In the genomic region with DNA sequence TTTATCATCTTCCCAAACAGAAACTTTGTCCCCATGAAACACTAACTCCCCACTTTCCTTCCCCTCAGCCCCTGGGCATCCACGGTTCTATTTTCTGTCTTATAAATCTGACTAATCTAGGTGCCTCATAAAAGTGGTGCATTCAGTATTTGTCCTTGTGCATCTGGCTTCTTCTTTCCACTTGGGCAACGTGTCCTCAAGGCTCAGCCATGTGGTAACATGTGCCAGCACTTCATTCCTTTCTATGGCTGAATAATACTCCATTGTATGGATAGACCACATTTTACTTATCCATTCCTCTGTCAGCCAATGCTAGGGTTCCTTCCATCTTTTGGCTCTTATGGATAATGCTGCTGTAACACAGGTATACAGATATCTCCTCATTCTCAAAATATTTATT, we compare ENCODE assay signal across 24 cellular contexts.
DNase-seq lines count a peak whose midpoint lies in the region; ATAC-seq, FAIRE-seq and TF ChIP-seq lines count a peak whose summit lies in the region.
"Had no signal": no experiment of that assay in that cellular context is flagged by ENCODE, and none has a peak within 500 bp of the region (broad histone marks: within the 10 kb centered on the region; RNA-seq: fewer than 3 reads in every experiment).

No MANE protein-coding gene starts in this region.

- H3K4me3 Mint-ChIP-seq in activated naive CD4-positive, alpha-beta T cell treated with anti-CD3 and anti-CD28 coated beads, Interleukin-2, amount 10 ng/mL, durations not matched to agents 7 days and 5 days, result no peak overlapping the region
- H3K4me3 Mint-ChIP-seq in type B pancreatic cell, result no peak overlapping the region
- H3K4me3 Mint-ChIP-seq: CD14-positive monocyte; CD4-positive, alpha-beta T cell; CD8-positive, alpha-beta memory T cell; GM23338; H9 had no signal

- ATAC-seq in K562, result no peak
- ATAC-seq: A549, GM12878, GM23338, HCT116 had no signal

- H3K9me1 ChIP-seq in K562 (ENCODE audit: control insufficient read depth, insufficient read depth, low read length), result no peaks in the 10 kb centered on the region

- H3K27ac ChIP-seq in K562 (ENCODE audit: extremely low read depth, low read depth, low read length) (no peak overlapping the region), esophagus muscularis mucosa (replicated peaks in 1 of 4) (no peak overlapping the region)
- H3K27ac ChIP-seq: A549; BLaER1 treated with 17β-estradiol and CSF1 and Interleukin-3, amounts not matched to agents 10 nM and 100 nM had no signal

- no peak overlapping the region for H3K4me3 ChIP-seq in K562
- no peak overlapping the region for H3K4me3 ChIP-seq in esophagus muscularis mucosa
- H3K4me3 ChIP-seq: A549; BLaER1 treated with 17β-estradiol and CSF1 and Interleukin-3, amounts not matched to agents 10 nM and 100 nM; GM12878; GM23338 had no signal

- TF ChIP-seq EP300 in K562 (IDR thresholded peaks at IDR 0.05; ENCODE audit: low read length) (no peak), esophagus muscularis mucosa (IDR thresholded peaks at IDR 0.05) (no peak)

- no peaks in the 10 kb centered on the region for H3K36me3 Mint-ChIP-seq in activated naive CD4-positive, alpha-beta T cell treated with anti-CD3 and anti-CD28 coated beads, Interleukin-2, amount 10 ng/mL, durations not matched to agents 7 days and 5 days
- no peaks in the 10 kb centered on the region for H3K36me3 Mint-ChIP-seq in type B pancreatic cell
- H3K36me3 Mint-ChIP-seq: CD14-positive monocyte; CD8-positive, alpha-beta memory T cell had no signal

- no peak overlapping the region for H3K9ac ChIP-seq in K562 (ENCODE audit: insufficient read depth in 1 of 2, low read depth in 2 of 2, low read length in 2 of 2)
- H3K9ac ChIP-seq: BLaER1 treated with 17β-estradiol and CSF1 and Interleukin-3, amounts not matched to agents 10 nM and 100 nM had no signal

- no peak for TF ChIP-seq CTCF in K562 (IDR thresholded peaks at IDR 0.05 in 2 of 3, conservative IDR thresholded peaks at IDR 0.05 in 1 of 3; ENCODE audit: insufficient read depth in 2 of 3, low read depth in 1 of 3, low read length in 3 of 3)
- TF ChIP-seq CTCF in esophagus muscularis mucosa (IDR thresholded peaks at IDR 0.05), result no peak
- TF ChIP-seq CTCF in type B pancreatic cell (conservative IDR thresholded peaks at IDR 0.05), result no peak

- FAIRE-seq in K562 (lab: Jason Lieb, UNC), result no peak
- FAIRE-seq: A549, D721Med, GM12878 had no signal

- no peak overlapping the region for H2AFZ ChIP-seq in K562 (ENCODE audit: low read depth, low read length)
- H2AFZ ChIP-seq: GM23338 had no signal

- H3K4me1 Mint-ChIP-seq in activated naive CD4-positive, alpha-beta T cell treated with anti-CD3 and anti-CD28 coated beads, Interleukin-2, amount 10 ng/mL, durations not matched to agents 7 days and 5 days, result peaks cover 3% of the 10 kb centered on the region
- peaks cover 4% of the 10 kb centered on the region for H3K4me1 Mint-ChIP-seq in type B pancreatic cell (ENCODE audit: unreplicated experiment)
- H3K4me1 Mint-ChIP-seq: CD14-positive monocyte; CD8-positive, alpha-beta memory T cell; GM23338 had no signal

- no peak for DNase-seq in activated naive CD4-positive, alpha-beta T cell treated with anti-CD3 and anti-CD28 coated beads, Interleukin-2, amount 10 ng/mL, durations not matched to agents 7 days and 5 days
- no peak for DNase-seq in activated naive CD4-positive, alpha-beta T cell (lab: John Stamatoyannopoulos, UW)
- DNase-seq in K562 (ENCODE audit: extremely low read depth in 1 of 4, low spot score in 3 of 4) (no peak), esophagus muscularis mucosa (ENCODE audit: extremely low spot score) (peak; percentile 60), pons (ENCODE audit: low spot score) (no peak), type B pancreatic cell (ENCODE audit: extremely low spot score, unreplicated experiment) (no peak)
- DNase-seq: 8988T; ACHN; AML-193; BE2C; CD4-positive, alpha-beta T cell; CD8-positive, alpha-beta memory T cell; DMS 273 treated with DMSO at 0.1 percent for 48 hours; DMS79; EL; GDM1; H9 had no signal

- in situ Hi-C loops in K562 (cut with MboI), result no loop called here

- intact Hi-C loops in K562 (cut with micrococcal nuclease) (no loop called here), esophagus muscularis mucosa (cut with DNase I) (no loop called here)

- H3K9me3 ChIP-seq in K562 (replicated peaks; ENCODE audit: control insufficient read depth, insufficient read depth, low read depth, low read length), result no peaks in the 10 kb centered on the region
- no peaks in the 10 kb centered on the region for H3K9me3 ChIP-seq in esophagus muscularis mucosa
- H3K9me3 ChIP-seq: A549, BE2C had no signal

- H3K27me3 ChIP-seq in K562 (ENCODE audit: control insufficient read depth in 2 of 2, insufficient read depth in 2 of 2, low read length in 2 of 2) (no peaks in the 10 kb centered on the region; a peak in 1 of 5 replicates), esophagus muscularis mucosa (peaks cover 0 to 17% (median 0%) of the 10 kb centered on the region in 4 donors)
- H3K27me3 ChIP-seq: BE2C; BLaER1 treated with 17β-estradiol and CSF1 and Interleukin-3, amounts not matched to agents 10 nM and 100 nM had no signal

- no TSS peak for BruUV-seq in K562 (replicated peaks; lab: Mats Ljungman, UMichigan)

- no peaks in the 10 kb centered on the region for H3K79me2 ChIP-seq in K562 (ENCODE audit: control insufficient read depth, insufficient read depth, low read length)

- no peaks in the 10 kb centered on the region for H4K20me1 ChIP-seq in K562 (replicated peaks; ENCODE audit: control insufficient read depth, insufficient read depth, low read length)
- H4K20me1 ChIP-seq: BLaER1 treated with 17β-estradiol and CSF1 and Interleukin-3, amounts not matched to agents 10 nM and 100 nM had no signal

- WGBS in K562 (ENCODE audit: insufficient coverage, low coverage, missing lambda C conversion rate), result 2% methylated on average over 2 of the region's 2 CpGs
- 92% methylated on average over 2 of the region's 2 CpGs for WGBS in esophagus muscularis mucosa

- H3K36me3 ChIP-seq in K562 (ENCODE audit: control insufficient read depth, insufficient read depth, low read length) (no peaks in the 10 kb centered on the region), esophagus muscularis mucosa (no peaks in the 10 kb centered on the region)
- H3K36me3 ChIP-seq: BE2C; BLaER1 treated with 17β-estradiol and CSF1 and Interleukin-3, amounts not matched to agents 10 nM and 100 nM had no signal

- H3K27ac Mint-ChIP-seq in activated naive CD4-positive, alpha-beta T cell treated with anti-CD3 and anti-CD28 coated beads, Interleukin-2, amount 10 ng/mL, durations not matched to agents 7 days and 5 days, result peak overlapping the region; percentile 6
- H3K27ac Mint-ChIP-seq in type B pancreatic cell, result no peak overlapping the region
- H3K27ac Mint-ChIP-seq: CD14-positive monocyte; CD4-positive, alpha-beta T cell; GM23338; H9 had no signal

- no peaks in the 10 kb centered on the region for H3K9me3 Mint-ChIP-seq in activated naive CD4-positive, alpha-beta T cell treated with anti-CD3 and anti-CD28 coated beads, Interleukin-2, amount 10 ng/mL, durations not matched to agents 7 days and 5 days
- no peaks in the 10 kb centered on the region for H3K9me3 Mint-ChIP-seq in type B pancreatic cell
- H3K9me3 Mint-ChIP-seq: CD4-positive, alpha-beta T cell; CD8-positive, alpha-beta memory T cell; GM23338; H9 had no signal

- TF ChIP-seq RAD21 in K562 (CRISPR knock-in tag; conservative IDR thresholded peaks at IDR 0.05 in 1 of 2, IDR thresholded peaks at IDR 0.05 in 1 of 2), result no peak

- POLR2A ChIA-PET in K562 (lab: Yijun Ruan, JAX), result interaction anchor here (1.0 kb wide), 1 partner anchor 14 kb away, joined by 3 read pairs; no protein-coding TSS in a partner anchor

- no peak overlapping the region for H3K4me2 ChIP-seq in K562 (ENCODE audit: insufficient read depth, low read length)
- H3K4me2 ChIP-seq: A549; BLaER1 treated with 17β-estradiol and CSF1 and Interleukin-3, amounts not matched to agents 10 nM and 100 nM; GM23338 had no signal

- H3K27me3 Mint-ChIP-seq in activated naive CD4-positive, alpha-beta T cell treated with anti-CD3 and anti-CD28 coated beads, Interleukin-2, amount 10 ng/mL, durations not matched to agents 7 days and 5 days, result peaks cover 4% of the 10 kb centered on the region
- H3K27me3 Mint-ChIP-seq in type B pancreatic cell, result peaks cover 3% of the 10 kb centered on the region
- H3K27me3 Mint-ChIP-seq: CD4-positive, alpha-beta T cell had no signal

- TF ChIP-seq POLR2A in K562 (conservative IDR thresholded peaks at IDR 0.05), result no peak
- TF ChIP-seq POLR2A in esophagus muscularis mucosa (IDR thresholded peaks at IDR 0.05; ENCODE audit: low read depth), result no peak

- H3K4me1 ChIP-seq in K562 (replicated peaks in 1 of 2; ENCODE audit: control insufficient read depth in 2 of 2, insufficient read depth in 2 of 2, low read length in 2 of 2) (no peaks in the 10 kb centered on the region), esophagus muscularis mucosa (no peaks in the 10 kb centered on the region)
- H3K4me1 ChIP-seq: A549, BE2C had no signal

- CTCF ChIA-PET in activated naive CD4-positive, alpha-beta T cell treated with anti-CD3 and anti-CD28 coated beads, Interleukin-2, amount 10 ng/mL, durations not matched to agents 7 days and 5 days (lab: Charles Lee), result no interaction called here
- CTCF ChIA-PET in K562 (lab: Yijun Ruan, JAX; ENCODE audit: low intra/inter-chr PET ratio), result no interaction called here
